ENCODE assay signal across 14 cellular contexts in genomic region chr12:905273-906076, GRCh38. TPM values are rescaled to one million over a fixed set of nuclear protein-coding genes. Genes with fewer than 3 reads are reported as not detected.
DNase-seq lines count a peak whose midpoint lies in the region; ATAC-seq and TF ChIP-seq lines count a peak whose summit lies in the region.
"Had no signal": no experiment of that assay in that cellular context is flagged by ENCODE, and none has a peak within 500 bp of the region (broad histone marks: within the 10 kb centered on the region; RNA-seq: fewer than 3 reads in every experiment).

No MANE protein-coding gene starts in this region.

- H2BK120ac ChIP-seq in trophoblast cell (ENCODE audit: insufficient read depth, low read length, poor library complexity), result no peak overlapping the region

- no peak overlapping the region for H2AFZ ChIP-seq in trophoblast cell (ENCODE audit: insufficient read depth, low read length, poor library complexity)

- peaks cover 100% of the 10 kb centered on the region for H3K36me3 Mint-ChIP-seq in CD4-positive, alpha-beta T cell (ENCODE audit: low read depth)
- peaks cover 73% of the 10 kb centered on the region for H3K36me3 Mint-ChIP-seq in activated T-helper 1 cell treated with anti-CD3 and anti-CD28 coated beads, Interleukin-12 subunit alpha, Interleukin-12 subunit beta, Interleukin-2, Interleukin-4 antibody, amounts not matched to agents 30 ng/mL and 10 ng/mL and 1 ng/mL, durations not matched to agents 14 hours and 24 hours and 36 hours (ENCODE audit: low read depth)
- peaks cover 22 to 36% of the 10 kb centered on the region in 2 donors for H3K36me3 Mint-ChIP-seq in naive B cell

- no CpG with 5 or more reads among the region's 11 CpGs for WGBS in trophoblast cell (ENCODE audit: extremely low coverage, insufficient coverage, insufficient read length)

- H3K4me1 ChIP-seq in trophoblast cell (ENCODE audit: control insufficient read depth in 1 of 2, insufficient read depth in 2 of 2, low read length in 2 of 2), result no peaks in the 10 kb centered on the region

- peaks cover 85% of the 10 kb centered on the region for H3K36me3 ChIP-seq in WERI-Rb-1
- H3K36me3 ChIP-seq in trophoblast cell (ENCODE audit: control insufficient read depth in 1 of 2, insufficient read depth in 2 of 2, low read length in 2 of 2), result peaks cover 24 to 64% of the 10 kb centered on the region in 2 experiments

- no peak for TF ChIP-seq CTCF in CD4-positive, alpha-beta T cell (IDR thresholded peaks at IDR 0.05)
- no peak for TF ChIP-seq CTCF in HL-60 (IDR thresholded peaks at IDR 0.05; ENCODE audit: insufficient read depth, low read length)
- TF ChIP-seq CTCF in WERI-Rb-1 (IDR thresholded peaks at IDR 0.05; ENCODE audit: low read depth, low read length), result no peak

- H3K79me2 ChIP-seq in trophoblast cell (ENCODE audit: control insufficient read depth, insufficient read depth, low read length, poor library complexity), result no peaks in the 10 kb centered on the region

- H3K4me2 ChIP-seq in trophoblast cell (ENCODE audit: low read length), result no peak overlapping the region

- H4K12ac ChIP-seq in trophoblast cell (ENCODE audit: low read depth, low read length), result no peak overlapping the region

- H3K27me3 Mint-ChIP-seq in CD4-positive, alpha-beta T cell, result no peaks in the 10 kb centered on the region
- H3K27me3 Mint-ChIP-seq in activated T-helper 1 cell treated with anti-CD3 and anti-CD28 coated beads, Interleukin-12 subunit alpha, Interleukin-12 subunit beta, Interleukin-2, Interleukin-4 antibody, amounts not matched to agents 30 ng/mL and 10 ng/mL and 1 ng/mL, durations not matched to agents 14 hours and 24 hours and 36 hours (ENCODE audit: insufficient read depth), result no peaks in the 10 kb centered on the region
- H3K27me3 Mint-ChIP-seq in naive B cell, result no peaks in the 10 kb centered on the region

- no peak overlapping the region for H4K91ac ChIP-seq in trophoblast cell (ENCODE audit: low read depth, low read length)

- H3K4ac ChIP-seq in trophoblast cell (ENCODE audit: low read depth, low read length), result no peak overlapping the region

- H3K4me3 ChIP-seq in HL-60 (replicated peaks; ENCODE audit: insufficient read depth, low read length) (no peak overlapping the region), WERI-Rb-1 (ENCODE audit: low read depth, low read length) (no peak overlapping the region), trophoblast cell (ENCODE audit: low read depth, low read length) (no peak overlapping the region)

- H4K8ac ChIP-seq in trophoblast cell (ENCODE audit: low read depth, low read length), result no peak overlapping the region

- peak; percentile 75 for ATAC-seq in CD4-positive, alpha-beta T cell (ENCODE audit: poor library complexity)
- ATAC-seq in naive B cell (ENCODE audit: low read depth in 2 of 2) (peak; percentile 55 to 59), HG03196 (IDR thresholded peaks at IDR 0.05; ENCODE audit: unreplicated experiment) (no peak), GM21723 (IDR thresholded peaks at IDR 0.05; ENCODE audit: unreplicated experiment) (no peak)

- intact Hi-C loops in CD4-positive, alpha-beta T cell (cut with DNase I, micrococcal nuclease), result loop anchor here in 1 of 2 experiments (5.0 kb wide), 1 partner anchor 42 kb away; the partner anchor contains the start of gene RAD52
- intact Hi-C loops in activated T-helper 1 cell treated with anti-CD3 and anti-CD28 coated beads, Interleukin-12 subunit alpha, Interleukin-12 subunit beta, Interleukin-2, Interleukin-4 antibody, amounts not matched to agents 30 ng/mL and 10 ng/mL and 1 ng/mL, durations not matched to agents 14 hours and 24 hours and 36 hours (cut with micrococcal nuclease), result loop anchor here (5.0 kb wide), 1 partner anchor 42 kb away; the partner anchor contains the start of gene RAD52

- no peak for DNase-seq in CD4-positive, alpha-beta T cell
- DNase-seq in HL-60 (ENCODE audit: low read depth in 1 of 2, low spot score in 1 of 2), result peak; percentile 81 to 95
- DNase-seq in activated T-helper 1 cell treated with anti-CD3 and anti-CD28 coated beads, Interleukin-12 subunit alpha, Interleukin-12 subunit beta, Interleukin-2, Interleukin-4 antibody, amounts not matched to agents 30 ng/mL and 10 ng/mL and 1 ng/mL, durations not matched to agents 14 hours and 24 hours and 36 hours (ENCODE audit: low spot score), result no peak
- peak; percentile 7 for DNase-seq in naive B cell
- DNase-seq in WERI-Rb-1, result no peak
- DNase-seq in trophoblast cell, result no peak
- DNase-seq: activated effector memory CD4-positive, alpha-beta T cell treated with Interleukin-2 at 50 U/mL for 16 hours; NCI-H1417 treated with DMSO at 0.1 percent for 48 hours; NCI-H510A; right cardiac atrium; RPMI8226; substantia nigra had no signal

- no peak overlapping the region for H3K27ac ChIP-seq in CD4-positive, alpha-beta T cell (ENCODE audit: low read depth, low read length)
- peak overlapping the region; percentile 89 for H3K27ac ChIP-seq in HL-60 (replicated peaks)
- no peak overlapping the region for H3K27ac ChIP-seq in WERI-Rb-1
- no peak overlapping the region for H3K27ac ChIP-seq in trophoblast cell (ENCODE audit: low read depth, low read length)

- H3K14ac ChIP-seq in trophoblast cell (ENCODE audit: low read length), result no peak overlapping the region

- no peak overlapping the region for H2AK5ac ChIP-seq in trophoblast cell (ENCODE audit: low read length)

- peak overlapping the region; percentile 51 for H3K27ac Mint-ChIP-seq in CD4-positive, alpha-beta T cell
- H3K27ac Mint-ChIP-seq in activated T-helper 1 cell treated with anti-CD3 and anti-CD28 coated beads, Interleukin-12 subunit alpha, Interleukin-12 subunit beta, Interleukin-2, Interleukin-4 antibody, amounts not matched to agents 30 ng/mL and 10 ng/mL and 1 ng/mL, durations not matched to agents 14 hours and 24 hours and 36 hours, result peak overlapping the region; percentile 33
- peak overlapping the region in 5 of 6 donors; percentile 2 to 90 (median 85) for H3K27ac Mint-ChIP-seq in naive B cell

- H3K23ac ChIP-seq in trophoblast cell (ENCODE audit: low read length), result no peak overlapping the region

- no peak overlapping the region for H3K18ac ChIP-seq in trophoblast cell (ENCODE audit: low read length)

- POLR2A ChIA-PET in CD4-positive, alpha-beta T cell (lab: Charles Lee), result interaction anchor here (0.9 to 2.0 kb wide), 3 partner anchors 14 to 44 kb away, joined by 3 to 8 read pairs (median 3); partner anchors contain the start of gene RAD52

- H2BK5ac ChIP-seq in trophoblast cell (ENCODE audit: low read depth, low read length, poor library complexity), result no peak overlapping the region

- H3K27me3 ChIP-seq in CD4-positive, alpha-beta T cell (ENCODE audit: control insufficient read depth, insufficient read depth, low read length), result no peaks in the 10 kb centered on the region
- no peaks in the 10 kb centered on the region for H3K27me3 ChIP-seq in HL-60 (ENCODE audit: insufficient read depth, poor library complexity, severe bottlenecking)
- H3K27me3 ChIP-seq in WERI-Rb-1 (ENCODE audit: insufficient read depth, low read depth, severe bottlenecking), result no peaks in the 10 kb centered on the region
- H3K27me3 ChIP-seq in trophoblast cell (ENCODE audit: insufficient read depth, low read length), result no peaks in the 10 kb centered on the region

- H3K4me1 Mint-ChIP-seq in CD4-positive, alpha-beta T cell (ENCODE audit: low read depth), result peaks cover 43% of the 10 kb centered on the region
- H3K4me1 Mint-ChIP-seq in activated T-helper 1 cell treated with anti-CD3 and anti-CD28 coated beads, Interleukin-12 subunit alpha, Interleukin-12 subunit beta, Interleukin-2, Interleukin-4 antibody, amounts not matched to agents 30 ng/mL and 10 ng/mL and 1 ng/mL, durations not matched to agents 14 hours and 24 hours and 36 hours (ENCODE audit: low read depth), result peaks cover 33% of the 10 kb centered on the region
- peaks cover 9 to 22% (median 21%) of the 10 kb centered on the region in 3 donors for H3K4me1 Mint-ChIP-seq in naive B cell

- no peaks in the 10 kb centered on the region for H3K79me1 ChIP-seq in trophoblast cell (ENCODE audit: low read length)

- H3K9ac ChIP-seq in trophoblast cell (ENCODE audit: low read length), result no peak overlapping the region

- H3K9me3 ChIP-seq in CD4-positive, alpha-beta T cell (ENCODE audit: control insufficient read depth, low read length), result no peaks in the 10 kb centered on the region
- H3K9me3 ChIP-seq in WERI-Rb-1 (ENCODE audit: severe bottlenecking) (no peaks in the 10 kb centered on the region), trophoblast cell (ENCODE audit: insufficient read depth, low read depth, low read length) (no peaks in the 10 kb centered on the region)

- no peak overlapping the region for H2BK12ac ChIP-seq in trophoblast cell (ENCODE audit: low read length)

- no peaks in the 10 kb centered on the region for H3K9me3 Mint-ChIP-seq in CD4-positive, alpha-beta T cell
- no peaks in the 10 kb centered on the region for H3K9me3 Mint-ChIP-seq in activated T-helper 1 cell treated with anti-CD3 and anti-CD28 coated beads, Interleukin-12 subunit alpha, Interleukin-12 subunit beta, Interleukin-2, Interleukin-4 antibody, amounts not matched to agents 30 ng/mL and 10 ng/mL and 1 ng/mL, durations not matched to agents 14 hours and 24 hours and 36 hours
- H3K9me3 Mint-ChIP-seq in naive B cell, result no peaks in the 10 kb centered on the region

- peak overlapping the region; percentile 12 for H3K4me3 Mint-ChIP-seq in CD4-positive, alpha-beta T cell
- peak overlapping the region; percentile 1 for H3K4me3 Mint-ChIP-seq in activated T-helper 1 cell treated with anti-CD3 and anti-CD28 coated beads, Interleukin-12 subunit alpha, Interleukin-12 subunit beta, Interleukin-2, Interleukin-4 antibody, amounts not matched to agents 30 ng/mL and 10 ng/mL and 1 ng/mL, durations not matched to agents 14 hours and 24 hours and 36 hours
- peak overlapping the region in 6 of 8 donors; percentile 6 to 61 (median 42) for H3K4me3 Mint-ChIP-seq in naive B cell

- CTCF ChIA-PET in CD4-positive, alpha-beta T cell (lab: Charles Lee), result interaction anchor here (1.6 to 2.4 kb wide), 2 partner anchors 44 to 188 kb away, joined by 4 to 6 read pairs; partner anchors contain the start of gene RAD52

RNA-seq across cellular contexts. Expression of gene RAD52, which starts 44.0 kb away (rescaled TPM):
- total RNA-seq in CD4-positive, alpha-beta T cell, result 1 to 10 TPM; 7.0 to 8.1 TPM
- 15.4 and 17.4 TPM in 2 replicates for total RNA-seq in activated T-helper 1 cell treated with anti-CD3 and anti-CD28 coated beads, Interleukin-12 subunit alpha, Interleukin-12 subunit beta, Interleukin-2, Interleukin-4 antibody, amounts not matched to agents 30 ng/mL and 10 ng/mL and 1 ng/mL, durations not matched to agents 14 hours and 24 hours and 36 hours
- polyA plus RNA-seq in naive B cell (ENCODE audit: low read depth in 6 of 6), result 10 to 100 TPM in 1 of 6 donors, 1 to 10 TPM in 4, under 1 TPM in 1; 0.09 to 13.3 (median 3.0) TPM
- polyA plus RNA-seq in trophoblast cell (2013), result 7.8 and 8.2 TPM in 2 replicates

Comparison
In these comparisons a context has a peak if more than half of its experiments do, and no peak if none do; other contexts are left out.
1. ATAC-seq: peak in CD4-positive, alpha-beta T cell (single experiment) and naive B cell (2 of 2); none in HG03196 (single experiment) and GM21723 (single experiment).
2. DNase-seq: peak in HL-60 (2 of 2) and naive B cell (single experiment); none in CD4-positive, alpha-beta T cell (0 of 10), activated T-helper 1 cell treated with anti-CD3 and anti-CD28 coated beads, Interleukin-12 subunit alpha, Interleukin-12 subunit beta, Interleukin-2, Interleukin-4 antibody, amounts not matched to agents 30 ng/mL and 10 ng/mL and 1 ng/mL, durations not matched to agents 14 hours and 24 hours and 36 hours (single experiment), WERI-Rb-1 (single experiment) and trophoblast cell (0 of 2).
3. H3K27ac Mint-ChIP-seq: peak in every context shown above with its lines; median percentile 85 in naive B cell; 51 in CD4-positive, alpha-beta T cell; 33 in activated T-helper 1 cell treated with anti-CD3 and anti-CD28 coated beads, Interleukin-12 subunit alpha, Interleukin-12 subunit beta, Interleukin-2, Interleukin-4 antibody, amounts not matched to agents 30 ng/mL and 10 ng/mL and 1 ng/mL, durations not matched to agents 14 hours and 24 hours and 36 hours.
4. Peak in every context shown above with its lines, with median percentiles within 50 percentile points of each other: H3K4me3 Mint-ChIP-seq.